Comparison of ENCODE assay signal across 8 cellular contexts in genomic region chr1:27773732-27774445, GRCh38. TPM values are rescaled to one million over a fixed set of nuclear protein-coding genes. Genes with fewer than 3 reads are reported as not detected.
DNase-seq lines count a peak whose midpoint lies in the region; ATAC-seq, FAIRE-seq and TF ChIP-seq lines count a peak whose summit lies in the region.

No MANE protein-coding gene starts in this region.

- no peaks in the 10 kb centered on the region for H3K36me3 Mint-ChIP-seq in MCF 10A (ENCODE audit: insufficient read depth, unreplicated experiment)

- peak overlapping the region; percentile 86 for H3K27ac ChIP-seq in substantia nigra (ENCODE audit: low read depth, low read length, poor library complexity, severe bottlenecking)

- no peaks in the 10 kb centered on the region for H3K27me3 Mint-ChIP-seq in MCF 10A (ENCODE audit: insufficient read depth, unreplicated experiment)

- intact Hi-C loops in MCF 10A (cut with micrococcal nuclease) (loop anchor here (5.0 kb wide), 2 partner anchors 58 to 102 kb away; partner anchors contain the start of genes IFI6 and PPP1R8), posterior vena cava (cut with DNase I) (no loop called here)

- H3K4me1 Mint-ChIP-seq in MCF 10A (ENCODE audit: insufficient read depth, unreplicated experiment), result peaks cover 14% of the 10 kb centered on the region

- TSS peak; percentile 53 for BruUV-seq in MCF 10A (replicated peaks; lab: Mats Ljungman, UMichigan)

- peak; percentile 9 for DNase-seq in AG08395 (ENCODE audit: low spot score)
- no peak for DNase-seq in GM19239 (ENCODE audit: insufficient read length, low spot score)
- DNase-seq in NOMO-1 (lab: John Stamatoyannopoulos, UW; ENCODE audit: unreplicated experiment in 2 of 2), result peak; percentile 16 to 68
- DNase-seq in MCF 10A (ENCODE audit: unreplicated experiment), result peak; percentile 31
- DNase-seq in kidney glomerular epithelial cell (lab: John Stamatoyannopoulos, UW), result peak; percentile 32
- no peak for DNase-seq in substantia nigra (lab: John Stamatoyannopoulos, UW)
- no peak for DNase-seq in posterior vena cava (ENCODE audit: low spot score)

- POLR2A ChIA-PET in MCF 10A (lab: Yijun Ruan, JAX), result interaction anchor here (0.5 to 3.7 kb wide), 22 partner anchors 8 to 962 kb away, joined by 3 to 72 read pairs (median 5); partner anchors contain the start of genes FAM76A, IFI6, PPP1R8 and WASF2

- peak overlapping the region; percentile 85 for H3K4me3 Mint-ChIP-seq in MCF 10A (ENCODE audit: unreplicated experiment)

- no peak for TF ChIP-seq CTCF in MCF 10A (IDR thresholded peaks at IDR 0.05; ENCODE audit: unreplicated experiment)

- CTCF ChIA-PET in MCF 10A (lab: Yijun Ruan, JAX), result interaction anchor here (0.9 to 1.1 kb wide), 3 partner anchors 11 to 166 kb away, joined by 3 to 4 read pairs (median 4); no protein-coding TSS in a partner anchor

- ATAC-seq in GM18870 (IDR thresholded peaks at IDR 0.05; ENCODE audit: unreplicated experiment), result no peak

- peak overlapping the region; percentile 89 for H3K27ac Mint-ChIP-seq in MCF 10A (ENCODE audit: low read depth, unreplicated experiment)

- H3K9me3 Mint-ChIP-seq in MCF 10A (ENCODE audit: unreplicated experiment), result no peaks in the 10 kb centered on the region

- peak; percentile 62 for FAIRE-seq in GM19239 (lab: Jason Lieb, UNC)

RNA-seq across cellular contexts. Expression of gene STX12, which starts 0.9 kb away (rescaled TPM):
- total RNA-seq in MCF 10A (2022) (34.6 and 36.1 TPM in 2 replicates), posterior vena cava (10 to 100 TPM; 59.2 to 62.9 TPM)

RNA-seq across cellular contexts. Expression of gene FAM76A, which starts 48.1 kb away (rescaled TPM):
- 9.7 and 9.9 TPM in 2 replicates for total RNA-seq in MCF 10A (2022)
- total RNA-seq in posterior vena cava, result 10 to 100 TPM; 16.5 to 21.0 TPM

RNA-seq across cellular contexts. Expression of gene PPP1R8, which starts 56.7 kb away (rescaled TPM):
- 48.6 and 51.1 TPM in 2 replicates for total RNA-seq in MCF 10A (2022)
- 10 to 100 TPM; 27.9 to 29.6 TPM for total RNA-seq in posterior vena cava

Comparison
In these comparisons a context has a peak if more than half of its experiments do, and no peak if none do; other contexts are left out.
1. DNase-seq: peak in AG08395 (single experiment), NOMO-1 (2 of 2), MCF 10A (single experiment) and kidney glomerular epithelial cell (single experiment); none in GM19239 (single experiment), substantia nigra (0 of 49) and posterior vena cava (single experiment).